Comparison of ENCODE assay signal across 8 cellular contexts in genomic region chr4:172202480-172203076, GRCh38.
DNase-seq lines count a peak whose midpoint lies in the region; FAIRE-seq and TF ChIP-seq lines count a peak whose summit lies in the region.

No MANE protein-coding gene starts in this region.

- no peaks in the 10 kb centered on the region for H4K20me1 ChIP-seq in hepatocyte (ENCODE audit: insufficient read depth, poor library complexity, severe bottlenecking)

- DNase-seq in NCI-H1417 (lab: John Stamatoyannopoulos, UW), result peak; percentile 9 to 75 (median 25)
- no peak for DNase-seq in NCI-H1417 treated with DMSO at 0.1 percent for 48 hours (lab: John Stamatoyannopoulos, UW)
- peak; percentile 42 for DNase-seq in HTR-8/SVneo (ENCODE audit: insufficient read length, low spot score)
- DNase-seq in SKM-1 (lab: John Stamatoyannopoulos, UW; ENCODE audit: unreplicated experiment), result peak; percentile 10
- peak; percentile 47 for DNase-seq in hepatocyte (ENCODE audit: low spot score)
- no peak for DNase-seq in occipital lobe (lab: John Stamatoyannopoulos, UW)
- no peak for DNase-seq in hypothalamus (lab: John Stamatoyannopoulos, UW)
- no peak for DNase-seq in lower leg skin (ENCODE audit: low spot score in 2 of 2)

- H3K9me3 ChIP-seq in hepatocyte (ENCODE audit: low read depth), result no peaks in the 10 kb centered on the region

- H3K4me3 ChIP-seq in hepatocyte, result no peak overlapping the region
- no peak overlapping the region for H3K4me3 ChIP-seq in lower leg skin (ENCODE audit: low read depth, poor library complexity, severe bottlenecking)

- H3K4me1 ChIP-seq in hepatocyte (ENCODE audit: insufficient read depth), result no peaks in the 10 kb centered on the region

- H3K4me2 ChIP-seq in hepatocyte, result no peak overlapping the region

- peak; percentile 80 for TF ChIP-seq CTCF in hepatocyte (IDR thresholded peaks at IDR 0.05; ENCODE audit: poor library complexity)
- TF ChIP-seq CTCF in lower leg skin (IDR thresholded peaks at IDR 0.05), result no peak

- intact Hi-C loops in lower leg skin (cut with DNase I; ENCODE audit: low total_unique reads), result no loop called here

- TF ChIP-seq POLR2A in lower leg skin (IDR thresholded peaks at IDR 0.05), result no peak

- no peaks in the 10 kb centered on the region for H3K79me2 ChIP-seq in hepatocyte

- no peaks in the 10 kb centered on the region for H3K27me3 ChIP-seq in hepatocyte

- H3K27ac ChIP-seq in hepatocyte, result no peak overlapping the region

- no peak for FAIRE-seq in HTR-8/SVneo (lab: Jason Lieb, UNC)

- H3K9me2 ChIP-seq in hepatocyte (replicated peaks; ENCODE audit: insufficient read depth), result no peaks in the 10 kb centered on the region

- no peak overlapping the region for H2AFZ ChIP-seq in hepatocyte

- H3K36me3 ChIP-seq in hepatocyte (replicated peaks; ENCODE audit: insufficient read depth, low read depth), result no peaks in the 10 kb centered on the region

Comparison
In these comparisons a context has a peak if more than half of its experiments do, and no peak if none do; other contexts are left out.
1. DNase-seq: peak in NCI-H1417 (3 of 3), HTR-8/SVneo (single experiment), SKM-1 (single experiment) and hepatocyte (single experiment); none in NCI-H1417 treated with DMSO at 0.1 percent for 48 hours (single experiment), occipital lobe (single experiment), hypothalamus (0 of 51) and lower leg skin (0 of 2).